ENCODE assay signal across 15 cellular contexts in the genomic region with DNA sequence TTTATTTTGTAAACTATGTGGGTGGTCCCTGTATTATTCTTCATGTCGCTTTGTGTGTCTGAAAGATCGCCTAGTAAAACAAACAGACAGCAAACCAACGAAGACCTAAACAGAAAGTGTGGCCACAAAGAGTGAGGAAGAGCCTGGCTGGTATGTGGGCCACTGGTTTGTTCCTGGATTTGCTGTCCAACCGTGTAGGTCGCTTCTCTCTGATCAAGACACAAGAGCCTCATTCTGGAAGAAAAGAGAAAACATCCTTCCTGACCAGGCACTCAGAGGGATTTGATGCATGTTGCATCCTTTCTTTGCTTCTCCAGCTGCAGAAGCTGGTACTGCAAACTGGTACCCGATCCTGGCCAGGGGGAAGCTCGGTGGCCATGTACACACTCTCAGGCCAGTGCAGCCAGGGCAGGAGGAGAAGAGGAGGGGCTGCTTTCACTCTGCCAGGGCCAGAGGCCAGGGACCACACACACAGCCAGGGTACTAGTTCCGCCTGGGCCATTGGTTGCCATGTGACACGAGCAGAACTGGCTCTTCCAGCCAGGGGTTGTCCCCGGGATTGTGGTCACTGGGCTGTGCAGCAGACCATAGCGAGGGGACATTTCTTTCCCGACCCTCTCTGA. TPM values are rescaled to one million over a fixed set of nuclear protein-coding genes. Genes with fewer than 3 reads are reported as not detected.
DNase-seq lines count a peak whose midpoint lies in the region; ATAC-seq, FAIRE-seq and TF ChIP-seq lines count a peak whose summit lies in the region.
"Had no signal": no experiment of that assay in that cellular context is flagged by ENCODE, and none has a peak within 500 bp of the region (broad histone marks: within the 10 kb centered on the region; RNA-seq: fewer than 3 reads in every experiment).

No MANE protein-coding gene starts in this region.

- peaks cover 7 to 22% of the 10 kb centered on the region in 2 donors for H3K4me1 ChIP-seq in thyroid gland

- peaks cover 51% of the 10 kb centered on the region for H3K4me1 Mint-ChIP-seq in stimulated activated effector memory CD8-positive, alpha-beta T cell treated with anti-CD3 and anti-CD28 coated beads, Interleukin-12 subunit alpha, Interleukin-12 subunit beta, amount 100 ng/mL, for 72 hours

- DNase-seq in DMS 273 (lab: John Stamatoyannopoulos, UW; ENCODE audit: unreplicated experiment) (peak; percentile 15), DMS 273 treated with DMSO at 0.1 percent for 48 hours (lab: John Stamatoyannopoulos, UW) (no peak), anterior cingulate cortex (lab: John Stamatoyannopoulos, UW) (peak in 50 of 58 donors; percentile 6 to 86 (median 52)), medulla oblongata (ENCODE audit: extremely low spot score) (peak; percentile 84), thyroid gland (peak; percentile 85 to 86), HTR-8/SVneo (ENCODE audit: insufficient read length, low spot score) (no peak), cerebellar nuclear complex (lab: John Stamatoyannopoulos, UW) (no peak)
- no peak for DNase-seq in stimulated activated effector memory CD8-positive, alpha-beta T cell treated with anti-CD3 and anti-CD28 coated beads, Interleukin-12 subunit alpha, Interleukin-12 subunit beta, amount 100 ng/mL, for 72 hours (ENCODE audit: low spot score in 2 of 2)
- DNase-seq: KBM-7 had no signal

- H3K9me3 Mint-ChIP-seq in stimulated activated effector memory CD8-positive, alpha-beta T cell treated with anti-CD3 and anti-CD28 coated beads, Interleukin-12 subunit alpha, Interleukin-12 subunit beta, amount 100 ng/mL, for 72 hours: no peaks in the 10 kb centered on the region
- H3K9me3 Mint-ChIP-seq: T-helper 1 cell treated with Interleukin-12 subunit alpha and Interleukin-12 subunit beta and Interleukin-4 antibody, amounts not matched to agents 30 μg/mL and 1 μg/mL, for 36 hours had no signal

- intact Hi-C loops in thyroid gland (cut with DNase I): no loop called here

- H3K4me3 ChIP-seq in thyroid gland (replicated peaks in 1 of 3): no peak overlapping the region

- 29 to 51% methylated on average over 5 to 12 of the region's 12 CpGs for WGBS in thyroid gland, 2 donors

- no peak for ATAC-seq in stimulated activated effector memory CD8-positive, alpha-beta T cell treated with anti-CD3 and anti-CD28 coated beads, Interleukin-12 subunit alpha, Interleukin-12 subunit beta, amount 100 ng/mL, for 72 hours

- FAIRE-seq in HTR-8/SVneo (lab: Jason Lieb, UNC): no peak
- FAIRE-seq: frontal cortex had no signal

- H3K4me3 Mint-ChIP-seq in stimulated activated effector memory CD8-positive, alpha-beta T cell treated with anti-CD3 and anti-CD28 coated beads, Interleukin-12 subunit alpha, Interleukin-12 subunit beta, amount 100 ng/mL, for 72 hours: no peak overlapping the region
- H3K4me3 Mint-ChIP-seq: T-helper 1 cell treated with Interleukin-12 subunit alpha and Interleukin-12 subunit beta and Interleukin-4 antibody, amounts not matched to agents 30 μg/mL and 1 μg/mL, for 36 hours had no signal

- peak in 2 of 6 experiments; percentile 3 to 14 for TF ChIP-seq CTCF in thyroid gland (IDR thresholded peaks at IDR 0.05)

- H3K36me3 Mint-ChIP-seq in stimulated activated effector memory CD8-positive, alpha-beta T cell treated with anti-CD3 and anti-CD28 coated beads, Interleukin-12 subunit alpha, Interleukin-12 subunit beta, amount 100 ng/mL, for 72 hours: no peaks in the 10 kb centered on the region

- no peak for TF ChIP-seq POLR2A in thyroid gland (IDR thresholded peaks at IDR 0.05)

- H3K36me3 ChIP-seq in thyroid gland: no peaks in the 10 kb centered on the region

- no peaks in the 10 kb centered on the region for H3K27me3 ChIP-seq in thyroid gland

- H3K27ac Mint-ChIP-seq in stimulated activated effector memory CD8-positive, alpha-beta T cell treated with anti-CD3 and anti-CD28 coated beads, Interleukin-12 subunit alpha, Interleukin-12 subunit beta, amount 100 ng/mL, for 72 hours: no peak overlapping the region
- H3K27ac Mint-ChIP-seq: T-helper 1 cell treated with Interleukin-12 subunit alpha and Interleukin-12 subunit beta and Interleukin-4 antibody, amounts not matched to agents 30 μg/mL and 1 μg/mL, for 36 hours had no signal

- H3K27ac ChIP-seq in thyroid gland: peak overlapping the region in 1 of 3 donors; percentile 12
- H3K27ac ChIP-seq: 22Rv1 had no signal

- H3K9me3 ChIP-seq in thyroid gland: no peaks in the 10 kb centered on the region

RNA-seq across cellular contexts. Expression of a gene that starts 3.8 kb away (rescaled TPM):
- total RNA-seq in thyroid gland: 1 to 10 TPM in 1 of 4 donors, under 1 TPM in 2, not detected in 1; 0.75 to 1.1 (median 0.94) TPM
- total RNA-seq: cardiac septum, frontal cortex, mesenteric fat pad, subcutaneous adipose tissue had no signal

RNA-seq across cellular contexts. Expression of a gene that starts 27.0 kb away (rescaled TPM):
- 10 to 100 TPM; 15.7 to 77.9 (median 32.1) TPM for total RNA-seq in thyroid gland

Comparison
In these comparisons a context has a peak if more than half of its experiments do, and no peak if none do; other contexts are left out.
1. DNase-seq: peak in DMS 273 (single experiment), anterior cingulate cortex (50 of 58), medulla oblongata (single experiment) and thyroid gland (2 of 2); none in DMS 273 treated with DMSO at 0.1 percent for 48 hours (single experiment), HTR-8/SVneo (single experiment), cerebellar nuclear complex (0 of 2) and stimulated activated effector memory CD8-positive, alpha-beta T cell treated with anti-CD3 and anti-CD28 coated beads, Interleukin-12 subunit alpha, Interleukin-12 subunit beta, amount 100 ng/mL, for 72 hours (0 of 2).